ENCODE assay signal across 19 cellular contexts in genomic region chr1:204882479-204882878, GRCh38. TPM values are rescaled to one million over a fixed set of nuclear protein-coding genes. Genes with fewer than 3 reads are reported as not detected.
A peak's percentile ranks its signal among the peaks of the same experiment; 100 is the strongest.
DNase-seq lines count a peak whose midpoint lies in the region; TF ChIP-seq lines count a peak whose summit lies in the region.
"Had no signal": no experiment of that assay in that cellular context is flagged by ENCODE, and none has a peak within 500 bp of the region (broad histone marks: within the 10 kb centered on the region; RNA-seq: fewer than 3 reads in every experiment).

No MANE protein-coding gene starts in this region.

- no peak for TF ChIP-seq POLR2A in sigmoid colon (IDR thresholded peaks at IDR 0.05)

- intact Hi-C loops in dorsolateral prefrontal cortex (cut with DNase I): no loop called here
- intact Hi-C loops in sigmoid colon (cut with DNase I): loop anchor here (5.0 kb wide), 1 partner anchor 40 kb away; no protein-coding TSS in a partner anchor
- intact Hi-C loops in OCI-LY7 (cut with micrococcal nuclease; ENCODE audit: unreplicated experiment): no loop called here
- intact Hi-C loops in colonic mucosa (cut with DNase I): no loop called here

- DNase-seq in COR-L47 (lab: John Stamatoyannopoulos, UW): peak; percentile 34
- peak; percentile 68 for DNase-seq in NCI-H2029 (lab: John Stamatoyannopoulos, UW)
- no peak for DNase-seq in dorsolateral prefrontal cortex
- DNase-seq in sigmoid colon: no peak
- DNase-seq in OCI-LY7 (ENCODE audit: low spot score): no peak
- no peak for DNase-seq in colonic mucosa
- no peak for DNase-seq in A172 (ENCODE audit: low spot score)
- DNase-seq: activated CD8-positive, alpha-beta T cell treated with anti-CD3 and anti-CD28 coated beads for 36 hours; activated gamma-delta T cell treated with Interleukin-2 at 50 U/mL for 16 hours; activated T-cell treated with anti-CD3 and anti-CD28 coated beads for 4 hours; CD8-positive, alpha-beta T cell; dermis blood vessel endothelial cell; left cardiac atrium; NCI-H1105; ovary; PC-3; SW 1271; uterus had no signal

- H3K4me2 ChIP-seq in OCI-LY7 (ENCODE audit: low read length): no peak overlapping the region

- WGBS in sigmoid colon, 2 donors: 22 to 76% methylated on average over 3 of the region's 3 CpGs

- no peak for TF ChIP-seq CTCF in dorsolateral prefrontal cortex (IDR thresholded peaks at IDR 0.05 in 54 of 56, conservative IDR thresholded peaks at IDR 0.05 in 2 of 56; ENCODE audit: low read depth in 1 of 56, partially characterized antibody in 56 of 56)
- no peak for TF ChIP-seq CTCF in sigmoid colon (IDR thresholded peaks at IDR 0.05)
- TF ChIP-seq CTCF in OCI-LY7 (conservative IDR thresholded peaks at IDR 0.05; ENCODE audit: low read length): no peak
- no peak for TF ChIP-seq CTCF in colonic mucosa (IDR thresholded peaks at IDR 0.05)

- TF ChIP-seq EP300 in sigmoid colon (IDR thresholded peaks at IDR 0.05): no peak

- BruUV-seq in OCI-LY7 (replicated peaks; lab: Mats Ljungman, UMichigan): no TSS peak

- CTCF ChIA-PET in OCI-LY7 (lab: Charles Lee; ENCODE audit: unreplicated experiment): no interaction called here

- H3K9me3 ChIP-seq in sigmoid colon (no peaks in the 10 kb centered on the region), OCI-LY7 (ENCODE audit: low read length) (no peaks in the 10 kb centered on the region), colonic mucosa (no peaks in the 10 kb centered on the region)
- H3K9me3 ChIP-seq: ovary, uterus had no signal

- H3K9ac ChIP-seq in colonic mucosa (ENCODE audit: low read depth in 2 of 2, low read length in 2 of 2): no peak overlapping the region

- H3K36me3 ChIP-seq in sigmoid colon: no peaks in the 10 kb centered on the region
- no peaks in the 10 kb centered on the region for H3K36me3 ChIP-seq in OCI-LY7 (ENCODE audit: insufficient read depth, low read length)
- H3K36me3 ChIP-seq in colonic mucosa: no peaks in the 10 kb centered on the region
- H3K36me3 ChIP-seq: ovary, uterus had no signal

- H3K27me3 ChIP-seq in dorsolateral prefrontal cortex: no peaks in the 10 kb centered on the region
- H3K27me3 ChIP-seq in sigmoid colon: no peaks in the 10 kb centered on the region
- no peaks in the 10 kb centered on the region for H3K27me3 ChIP-seq in colonic mucosa
- H3K27me3 ChIP-seq: ovary, uterus had no signal

- H3K4me3 ChIP-seq in dorsolateral prefrontal cortex: peak overlapping the region in 1 of 59 donors; percentile 8
- H3K4me3 ChIP-seq in sigmoid colon: no peak overlapping the region
- H3K4me3 ChIP-seq in OCI-LY7 (ENCODE audit: low read depth, low read length, poor library complexity, severe bottlenecking): no peak overlapping the region
- H3K4me3 ChIP-seq in colonic mucosa: no peak overlapping the region
- H3K4me3 ChIP-seq: ovary, uterus had no signal

- peak overlapping the region in 54 of 59 donors; percentile 0 to 95 (median 82) for H3K27ac ChIP-seq in dorsolateral prefrontal cortex
- peak overlapping the region in 3 of 4 donors; percentile 64 to 81 (median 67) for H3K27ac ChIP-seq in sigmoid colon
- H3K27ac ChIP-seq in OCI-LY7 (ENCODE audit: low read depth, low read length, poor library complexity, severe bottlenecking): no peak overlapping the region
- H3K27ac ChIP-seq in colonic mucosa: no peak overlapping the region

- H4K20me1 ChIP-seq in OCI-LY7 (ENCODE audit: insufficient read depth, low read length): no peaks in the 10 kb centered on the region

- POLR2A ChIA-PET in OCI-LY7 (lab: Charles Lee): no interaction called here

- H3K9me2 ChIP-seq in OCI-LY7 (ENCODE audit: insufficient read depth, low read length): no peaks in the 10 kb centered on the region

- H3K4me1 ChIP-seq in sigmoid colon (peaks cover 0 to 86% (median 34%) of the 10 kb centered on the region in 4 donors), OCI-LY7 (ENCODE audit: insufficient read depth, low read length, poor library complexity, severe bottlenecking) (no peaks in the 10 kb centered on the region), colonic mucosa (no peaks in the 10 kb centered on the region)

- H3K79me2 ChIP-seq in OCI-LY7 (ENCODE audit: insufficient read depth, low read depth, low read length): no peaks in the 10 kb centered on the region

- H2AFZ ChIP-seq in OCI-LY7 (ENCODE audit: low read length): no peak overlapping the region

RNA-seq across cellular contexts. Expression of gene NFASC, which starts 11.8 kb away (rescaled TPM):
- total RNA-seq in dorsolateral prefrontal cortex: 100 to 1,000 TPM; 229 to 728 (median 364) TPM
- total RNA-seq in sigmoid colon: 100 to 1,000 TPM in 1 of 4 donors, 10 to 100 TPM in 3; 17.6 to 105 (median 25.3) TPM
- polyA plus RNA-seq in sigmoid colon: 1 to 10 TPM in 2 of 3 donors, under 1 TPM in 1; 0.46 to 8.9 (median 1.2) TPM
- total RNA-seq in OCI-LY7 (2014; rRNA removed; shearing (Covaris generic)): not detected in 2 replicates
- total RNA-seq in OCI-LY7 (2022): 0.15 TPM in 1 of 2 replicates, not detected in the other
- total RNA-seq in colonic mucosa: 10 to 100 TPM; 12.1 to 13.9 TPM
- 19.8 and 33.3 TPM in 2 replicates for total RNA-seq in A172 (2014; rRNA removed; shearing (Covaris generic))
- total RNA-seq: activated CD8-positive, alpha-beta T cell treated with anti-CD3 and anti-CD28 coated beads for 36 hours; CD8-positive, alpha-beta T cell; endothelial cell of umbilical vein had no signal
- polyA plus RNA-seq: endothelial cell of umbilical vein had no signal

Comparison
In these comparisons a context has a peak if more than half of its experiments do, and no peak if none do; other contexts are left out.
1. DNase-seq: peak in COR-L47 (single experiment) and NCI-H2029 (single experiment); none in dorsolateral prefrontal cortex (0 of 10), sigmoid colon (single experiment), OCI-LY7 (single experiment), colonic mucosa (single experiment) and A172 (single experiment).
2. H3K27ac ChIP-seq: peak in dorsolateral prefrontal cortex (54 of 59) and sigmoid colon (3 of 4); none in OCI-LY7 (single experiment) and colonic mucosa (single experiment).
3. RNA of gene NFASC, which starts 11.8 kb away (total RNA-seq): 229 to 728 TPM in dorsolateral prefrontal cortex, 19.8 to 33.3 TPM in A172, 17.6 to 105 TPM in sigmoid colon and 12.1 to 13.9 TPM in colonic mucosa; 0.15 TPM in OCI-LY7; every median in the first group is over 10 times any median in the second.